1 cellular context compared by ENCODE assay signal in genomic region chr1:236150291-236150940, GRCh38.
TF ChIP-seq lines count a peak whose summit lies in the region.

No MANE protein-coding gene starts in this region.

TF ChIP-seq in H1, 55 proteins besides CTCF, POLR2A, EP300 and RAD21 (continued from another document):
- TF ChIP-seq, protein P1, sequence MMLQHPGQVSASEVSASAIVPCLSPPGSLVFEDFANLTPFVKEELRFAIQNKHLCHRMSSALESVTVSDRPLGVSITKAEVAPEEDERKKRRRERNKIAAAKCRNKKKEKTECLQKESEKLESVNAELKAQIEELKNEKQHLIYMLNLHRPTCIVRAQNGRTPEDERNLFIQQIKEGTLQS (IDR thresholded peaks at IDR 0.05; ENCODE audit: insufficient read depth, low read depth, low read length): no peak
- TF ChIP-seq CEBPB (IDR thresholded peaks at IDR 0.05; ENCODE audit: low read depth, low read length): no peak
